8 cellular contexts compared by ENCODE assay signal in the genomic region with DNA sequence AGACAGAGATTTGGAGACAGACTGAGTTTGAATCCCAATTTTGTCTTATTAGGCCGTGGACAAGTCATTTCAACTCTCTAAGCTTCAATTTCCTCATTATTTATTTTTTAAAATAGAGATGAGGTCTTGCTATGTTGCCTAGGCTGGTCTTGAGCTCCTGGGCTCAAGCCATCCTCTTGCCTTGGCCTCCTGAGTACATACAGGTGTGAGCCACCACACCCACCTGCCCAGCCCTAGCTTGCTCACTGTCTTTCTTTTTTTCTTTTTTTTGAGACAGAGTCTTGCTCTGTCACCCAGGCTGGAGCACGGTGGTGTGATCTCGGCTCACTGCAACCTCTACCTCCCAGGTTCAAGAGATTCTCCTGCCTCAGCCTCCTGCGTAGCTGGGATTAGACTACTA. TPM values are rescaled to one million over a fixed set of nuclear protein-coding genes. Genes with fewer than 3 reads are reported as not detected.
A peak's percentile ranks its signal among the peaks of the same experiment; 100 is the strongest.
DNase-seq lines count a peak whose midpoint lies in the region; ATAC-seq and TF ChIP-seq lines count a peak whose summit lies in the region.
"Not testable (repeated sequence)": the region's sequence is repeated elsewhere in the genome, so short reads cannot be mapped to it uniquely, and the experiment has no call there.

No MANE protein-coding gene starts in this region.

- H3K27me3 ChIP-seq in CD4-positive, alpha-beta T cell (ENCODE audit: control insufficient read depth, insufficient read depth, low read length); Panc1 (ENCODE audit: control insufficient read depth, insufficient read depth, low read length); duodenal mucosa (ENCODE audit: control insufficient read depth in 1 of 2, insufficient read depth in 2 of 2, low read length in 2 of 2); right atrium auricular region; osteoblast (ENCODE audit: insufficient read depth, low read length): not testable (repeated sequence)

- not testable (repeated sequence) for H3K4me2 ChIP-seq in osteoblast (ENCODE audit: insufficient read depth, low read length)

- DNase-seq in CD4-positive, alpha-beta T cell = peak in 8 of 10 experiments; percentile 21 to 59 (median 38)
- not testable (repeated sequence) for DNase-seq in Panc1 (ENCODE audit: low read depth, low spot score); activated CD4-positive, alpha-beta T cell treated with anti-CD3 and anti-CD28 coated beads, Interleukin-2, amount 10 ng/mL, durations not matched to agents 7 days and 5 days; right atrium auricular region (ENCODE audit: low spot score); osteoblast (ENCODE audit: insufficient read length, low spot score, missing footprints); stimulated activated effector memory CD8-positive, alpha-beta T cell treated with anti-CD3 and anti-CD28 coated beads, Interleukin-12 subunit alpha, Interleukin-12 subunit beta, amount 100 ng/mL, for 72 hours (ENCODE audit: low spot score in 2 of 2)
- DNase-seq in activated gamma-delta T cell treated with Interleukin-2 at 50 U/mL for 16 hours = peak; percentile 33

- not testable (repeated sequence) for H3K9me3 Mint-ChIP-seq in CD4-positive, alpha-beta T cell; activated CD4-positive, alpha-beta T cell treated with anti-CD3 and anti-CD28 coated beads, Interleukin-2, amount 10 ng/mL, durations not matched to agents 7 days and 5 days; stimulated activated effector memory CD8-positive, alpha-beta T cell treated with anti-CD3 and anti-CD28 coated beads, Interleukin-12 subunit alpha, Interleukin-12 subunit beta, amount 100 ng/mL, for 72 hours

- peak; percentile 61 for ATAC-seq in CD4-positive, alpha-beta T cell (ENCODE audit: poor library complexity)
- peak; percentile 26 for ATAC-seq in Panc1
- ATAC-seq in stimulated activated effector memory CD8-positive, alpha-beta T cell treated with anti-CD3 and anti-CD28 coated beads, Interleukin-12 subunit alpha, Interleukin-12 subunit beta, amount 100 ng/mL, for 72 hours = peak; percentile 59

- peaks cover 18% of the 10 kb centered on the region for H3K36me3 Mint-ChIP-seq in CD4-positive, alpha-beta T cell (ENCODE audit: low read depth)
- H3K36me3 Mint-ChIP-seq in activated CD4-positive, alpha-beta T cell treated with anti-CD3 and anti-CD28 coated beads, Interleukin-2, amount 10 ng/mL, durations not matched to agents 7 days and 5 days (ENCODE audit: low read depth) = peaks cover 29% of the 10 kb centered on the region
- not testable (repeated sequence) for H3K36me3 Mint-ChIP-seq in stimulated activated effector memory CD8-positive, alpha-beta T cell treated with anti-CD3 and anti-CD28 coated beads, Interleukin-12 subunit alpha, Interleukin-12 subunit beta, amount 100 ng/mL, for 72 hours

- not testable (repeated sequence) for H3K27me3 Mint-ChIP-seq in CD4-positive, alpha-beta T cell; activated CD4-positive, alpha-beta T cell treated with anti-CD3 and anti-CD28 coated beads, Interleukin-2, amount 10 ng/mL, durations not matched to agents 7 days and 5 days

- TF ChIP-seq CTCF in CD4-positive, alpha-beta T cell (IDR thresholded peaks at IDR 0.05); Panc1 (IDR thresholded peaks at IDR 0.05); right atrium auricular region (IDR thresholded peaks at IDR 0.05); osteoblast (IDR thresholded peaks at IDR 0.05; ENCODE audit: extremely low read depth, low read depth, low read length): not testable (repeated sequence)

- not testable (repeated sequence) for H4K20me1 ChIP-seq in osteoblast (ENCODE audit: insufficient read depth, low read length)

- not testable (repeated sequence) for H3K36me3 ChIP-seq in Panc1 (ENCODE audit: control insufficient read depth, insufficient read depth, low read length); duodenal mucosa (ENCODE audit: control insufficient read depth in 1 of 2, insufficient read depth in 2 of 2, low read length in 2 of 2); right atrium auricular region; osteoblast (ENCODE audit: insufficient read depth, low read length)

- H3K27ac ChIP-seq in CD4-positive, alpha-beta T cell (ENCODE audit: low read depth, low read length) = peak overlapping the region; percentile 88
- peak overlapping the region; percentile 87 for H3K27ac ChIP-seq in Panc1 (ENCODE audit: low read length)
- H3K27ac ChIP-seq in duodenal mucosa (ENCODE audit: low read depth, low read length) = peak overlapping the region; percentile 44
- peak overlapping the region; percentile 64 to 74 for H3K27ac ChIP-seq in right atrium auricular region
- H3K27ac ChIP-seq in osteoblast (ENCODE audit: low read depth, low read length) = peak overlapping the region; percentile 53

- H2AFZ ChIP-seq in osteoblast (ENCODE audit: low read length) = not testable (repeated sequence)

- CTCF ChIA-PET in CD4-positive, alpha-beta T cell (lab: Charles Lee) = interaction anchor here (0.9 to 3.8 kb wide), 7 partner anchors 10 to 53 kb away, joined by 3 to 35 read pairs (median 4); no protein-coding TSS in a partner anchor
- CTCF ChIA-PET in Panc1 (lab: Charles Lee) = not testable (repeated sequence)
- CTCF ChIA-PET in activated CD4-positive, alpha-beta T cell treated with anti-CD3 and anti-CD28 coated beads, Interleukin-2, amount 10 ng/mL, durations not matched to agents 7 days and 5 days (lab: Charles Lee) = interaction anchor here (0.8 to 2.8 kb wide), 6 partner anchors 10 to 56 kb away, joined by 3 to 18 read pairs (median 6); no protein-coding TSS in a partner anchor

- peak overlapping the region; percentile 87 for H3K27ac Mint-ChIP-seq in CD4-positive, alpha-beta T cell
- peak overlapping the region; percentile 94 for H3K27ac Mint-ChIP-seq in activated CD4-positive, alpha-beta T cell treated with anti-CD3 and anti-CD28 coated beads, Interleukin-2, amount 10 ng/mL, durations not matched to agents 7 days and 5 days
- peak overlapping the region; percentile 91 for H3K27ac Mint-ChIP-seq in stimulated activated effector memory CD8-positive, alpha-beta T cell treated with anti-CD3 and anti-CD28 coated beads, Interleukin-12 subunit alpha, Interleukin-12 subunit beta, amount 100 ng/mL, for 72 hours

- not testable (repeated sequence) for H3K4me3 ChIP-seq in Panc1 (ENCODE audit: low read depth in 2 of 2, low read length in 2 of 2); duodenal mucosa (ENCODE audit: low read depth in 1 of 2, low read length in 2 of 2); right atrium auricular region; osteoblast (ENCODE audit: insufficient read depth, low read length)

- in situ Hi-C loops in Panc1 (cut with HindIII; ENCODE audit: low pct_unique_long_range_greater_than_20kb, low sequenced_read_pairs) = not testable (repeated sequence)

- H3K9me3 ChIP-seq in CD4-positive, alpha-beta T cell (ENCODE audit: control insufficient read depth, low read length); Panc1 (ENCODE audit: control insufficient read depth, insufficient read depth, low read depth, low read length); duodenal mucosa (ENCODE audit: control insufficient read depth in 1 of 2, low read length in 2 of 2); right atrium auricular region; osteoblast (ENCODE audit: low read depth, low read length): not testable (repeated sequence)

- not testable (repeated sequence) for BruUV-seq in Panc1 (replicated peaks; lab: Mats Ljungman, UMichigan)

- not testable (repeated sequence) for H3K79me2 ChIP-seq in osteoblast (ENCODE audit: insufficient read depth, low read length)

- H3K4me1 ChIP-seq in Panc1 (ENCODE audit: control insufficient read depth, insufficient read depth, low read length) = peaks cover 36% of the 10 kb centered on the region
- peaks cover 31 to 32% of the 10 kb centered on the region in 2 donors for H3K4me1 ChIP-seq in duodenal mucosa (ENCODE audit: control insufficient read depth in 1 of 2, insufficient read depth in 2 of 2, low read length in 2 of 2)
- not testable (repeated sequence) for H3K4me1 ChIP-seq in right atrium auricular region
- peaks cover 14% of the 10 kb centered on the region for H3K4me1 ChIP-seq in osteoblast (ENCODE audit: insufficient read depth, low read length)

- peak overlapping the region; percentile 53 for H3K4me3 Mint-ChIP-seq in CD4-positive, alpha-beta T cell
- H3K4me3 Mint-ChIP-seq in activated CD4-positive, alpha-beta T cell treated with anti-CD3 and anti-CD28 coated beads, Interleukin-2, amount 10 ng/mL, durations not matched to agents 7 days and 5 days = not testable (repeated sequence)
- H3K4me3 Mint-ChIP-seq in stimulated activated effector memory CD8-positive, alpha-beta T cell treated with anti-CD3 and anti-CD28 coated beads, Interleukin-12 subunit alpha, Interleukin-12 subunit beta, amount 100 ng/mL, for 72 hours = peak overlapping the region; percentile 13

- intact Hi-C loops in CD4-positive, alpha-beta T cell (cut with DNase I, micrococcal nuclease) = loop anchor here (1.0 to 10.0 kb wide), 8 partner anchors 11 to 53 kb away; no protein-coding TSS in a partner anchor
- intact Hi-C loops in Panc1 (cut with micrococcal nuclease; ENCODE audit: unreplicated experiment) = not testable (repeated sequence)

- POLR2A ChIA-PET in CD4-positive, alpha-beta T cell (lab: Charles Lee) = interaction anchor here (0.8 to 4.4 kb wide), 17 partner anchors 10 to 52 kb away, joined by 3 to 71 read pairs (median 6); partner anchors contain the start of gene PITPNC1
- POLR2A ChIA-PET in Panc1 (lab: Charles Lee) = not testable (repeated sequence)
- POLR2A ChIA-PET in activated CD4-positive, alpha-beta T cell treated with anti-CD3 and anti-CD28 coated beads, Interleukin-2, amount 10 ng/mL, durations not matched to agents 7 days and 5 days (lab: Charles Lee) = interaction anchor here (0.6 kb wide), 1 partner anchor 9 kb away, joined by 3 read pairs; no protein-coding TSS in a partner anchor

- not testable (repeated sequence) for H3K9ac ChIP-seq in duodenal mucosa (ENCODE audit: low read depth in 1 of 2, low read length in 2 of 2)

- H3K4me1 Mint-ChIP-seq in CD4-positive, alpha-beta T cell (ENCODE audit: low read depth) = peaks cover 93% of the 10 kb centered on the region
- peaks cover 73% of the 10 kb centered on the region for H3K4me1 Mint-ChIP-seq in activated CD4-positive, alpha-beta T cell treated with anti-CD3 and anti-CD28 coated beads, Interleukin-2, amount 10 ng/mL, durations not matched to agents 7 days and 5 days
- peaks cover 81% of the 10 kb centered on the region for H3K4me1 Mint-ChIP-seq in stimulated activated effector memory CD8-positive, alpha-beta T cell treated with anti-CD3 and anti-CD28 coated beads, Interleukin-12 subunit alpha, Interleukin-12 subunit beta, amount 100 ng/mL, for 72 hours

RNA-seq across cellular contexts. Expression of gene PITPNC1, which starts 45.2 kb away (rescaled TPM):
- total RNA-seq in CD4-positive, alpha-beta T cell = 10 to 100 TPM; 80.2 to 83.4 TPM
- total RNA-seq in Panc1 (2021; ENCODE audit: unreplicated experiment) = 20.8 TPM
- polyA plus RNA-seq in Panc1 (2012; ENCODE audit: insufficient read length) = 25.2 TPM
- 10 to 100 TPM; 57.0 to 67.1 TPM for total RNA-seq in activated CD4-positive, alpha-beta T cell treated with anti-CD3 and anti-CD28 coated beads, Interleukin-2, amount 10 ng/mL, durations not matched to agents 7 days and 5 days
- total RNA-seq in right atrium auricular region = 10 to 100 TPM; 12.5 to 18.1 TPM
- total RNA-seq in osteoblast = 5.0 and 6.2 TPM in 2 replicates

RNA-seq across cellular contexts. Expression of gene PSMD12, which starts 55.9 kb away (rescaled TPM):
- 10 to 100 TPM; 49.3 to 52.5 TPM for total RNA-seq in CD4-positive, alpha-beta T cell
- total RNA-seq in Panc1 (2021; ENCODE audit: unreplicated experiment) (50.2 TPM), right atrium auricular region (10 to 100 TPM; 20.0 to 31.1 TPM), osteoblast (22.7 and 24.2 TPM in 2 replicates)
- 83.4 TPM for polyA plus RNA-seq in Panc1 (2012; ENCODE audit: insufficient read length)
- total RNA-seq in activated CD4-positive, alpha-beta T cell treated with anti-CD3 and anti-CD28 coated beads, Interleukin-2, amount 10 ng/mL, durations not matched to agents 7 days and 5 days = 10 to 100 TPM; 42.4 to 47.5 TPM
